ENCODE assay signal across 10 cellular contexts in the genomic region with DNA sequence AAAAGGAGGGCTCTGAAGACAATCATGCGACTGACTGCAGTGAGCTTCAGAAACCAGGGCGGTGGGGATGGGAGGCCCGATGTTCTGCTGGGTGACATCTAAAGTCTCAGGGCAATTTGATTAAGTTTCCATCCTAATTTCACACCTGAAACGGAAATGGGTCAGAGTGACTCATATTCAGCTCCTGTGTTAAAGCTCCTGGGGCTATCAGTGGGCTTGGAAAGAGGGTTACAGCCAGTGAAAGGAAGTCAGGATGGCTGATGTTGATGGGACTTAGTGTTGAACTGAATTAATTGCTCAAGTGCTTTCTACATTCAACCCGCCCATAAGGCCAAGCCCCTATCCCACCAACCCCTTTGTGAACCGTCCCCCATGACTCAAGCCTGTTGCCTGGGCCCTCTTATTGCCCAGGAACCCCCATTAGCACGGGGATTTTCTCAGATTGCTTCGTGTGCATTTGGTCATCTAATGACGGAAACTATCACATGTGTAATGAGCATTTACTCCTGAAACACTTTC. TPM values are rescaled to one million over a fixed set of nuclear protein-coding genes. Genes with fewer than 3 reads are reported as not detected.
DNase-seq lines count a peak whose midpoint lies in the region; ATAC-seq, FAIRE-seq and TF ChIP-seq lines count a peak whose summit lies in the region.
"Had no signal": no experiment of that assay in that cellular context is flagged by ENCODE, and none has a peak within 500 bp of the region (broad histone marks: within the 10 kb centered on the region; RNA-seq: fewer than 3 reads in every experiment).

No MANE protein-coding gene starts in this region.

- H4K20me1 ChIP-seq in MM.1S (ENCODE audit: insufficient read depth, low read length), result no peaks in the 10 kb centered on the region

- TF ChIP-seq CTCF in MM.1S (IDR thresholded peaks at IDR 0.05; ENCODE audit: low read length) (no peak), natural killer cell (IDR thresholded peaks at IDR 0.05) (no peak)

- no peaks in the 10 kb centered on the region for H3K27me3 Mint-ChIP-seq in natural killer cell (ENCODE audit: low read depth in 2 of 2)

- peak; percentile 86 for ATAC-seq in GM18517 (IDR thresholded peaks at IDR 0.05; ENCODE audit: unreplicated experiment)
- peak; percentile 75 for ATAC-seq in GM21723 (IDR thresholded peaks at IDR 0.05; ENCODE audit: unreplicated experiment)
- ATAC-seq in natural killer cell, result peak; percentile 66 to 78 (median 68)

- H3K79me2 ChIP-seq in MM.1S (ENCODE audit: low read length), result no peaks in the 10 kb centered on the region

- H3K36me3 Mint-ChIP-seq in natural killer cell, result no peaks in the 10 kb centered on the region

- H3K27me3 ChIP-seq in MM.1S (replicated peaks; ENCODE audit: insufficient read depth, low read length) (no peaks in the 10 kb centered on the region), HAP-1 (ENCODE audit: low read depth) (no peaks in the 10 kb centered on the region)

- no peak for TF ChIP-seq POLR2A in H54 (IDR thresholded peaks at IDR 0.05; ENCODE audit: low read depth, low read length)

- H3K4me1 Mint-ChIP-seq in natural killer cell, result peaks cover 85 to 88% of the 10 kb centered on the region in 2 donors

- no peak for FAIRE-seq in H54 (lab: Jason Lieb, UNC)

- H2AFZ ChIP-seq in MM.1S (ENCODE audit: low read length), result no peak overlapping the region

- intact Hi-C loops in natural killer cell (cut with micrococcal nuclease), result no loop called here

- H3K4me2 ChIP-seq in MM.1S (ENCODE audit: low read depth, low read length), result no peak overlapping the region

- H3K4me3 Mint-ChIP-seq in natural killer cell, result peak overlapping the region; percentile 67
- H3K4me3 Mint-ChIP-seq: neural crest cell had no signal

- H3K4me3 ChIP-seq in MM.1S (ENCODE audit: low read length) (no peak overlapping the region), HAP-1 (no peak overlapping the region)

- H3K9ac ChIP-seq in MM.1S (ENCODE audit: low read length), result no peak overlapping the region

- POLR2A ChIA-PET in HEK293T (lab: Yijun Ruan, JAX), result no interaction called here

- H3K9me3 ChIP-seq in MM.1S (replicated peaks; ENCODE audit: insufficient read depth, low read length) (no peaks in the 10 kb centered on the region), HAP-1 (no peaks in the 10 kb centered on the region)

- CTCF ChIA-PET in HEK293T (lab: Yijun Ruan, JAX), result no interaction called here

- H3K9me2 ChIP-seq in MM.1S (replicated peaks; ENCODE audit: insufficient read depth, low read length), result no peaks in the 10 kb centered on the region

- DNase-seq in MM.1S (peak; percentile 58), natural killer cell (no peak), HEK293T (ENCODE audit: extremely low spot score) (no peak), H54 (ENCODE audit: insufficient read length, low spot score) (no peak), substantia nigra (lab: John Stamatoyannopoulos, UW) (no peak), HAP-1 (ENCODE audit: low spot score in 2 of 2) (no peak)
- DNase-seq: NCI-H1930 had no signal

- H3K4me1 ChIP-seq in MM.1S (ENCODE audit: low read length) (peaks cover 46% of the 10 kb centered on the region), HAP-1 (peaks cover 11% of the 10 kb centered on the region)

- in situ Hi-C loops in HAP-1 (cut with MboI; ENCODE audit: low sequenced_read_pairs), result no loop called here

- H3K36me3 ChIP-seq in MM.1S (replicated peaks; ENCODE audit: insufficient read depth, low read length) (no peaks in the 10 kb centered on the region), HAP-1 (replicated peaks) (no peaks in the 10 kb centered on the region)

- no peaks in the 10 kb centered on the region for H3F3A ChIP-seq in MM.1S (ENCODE audit: insufficient read depth, low read length)

- H3K27ac ChIP-seq in MM.1S (ENCODE audit: low read length), result no peak overlapping the region; the same call in 1 of the 2 replicates
- H3K27ac ChIP-seq in substantia nigra (ENCODE audit: low read depth, low read length, poor library complexity, severe bottlenecking), result no peak overlapping the region

- no peaks in the 10 kb centered on the region for H3K9me3 Mint-ChIP-seq in natural killer cell
- H3K9me3 Mint-ChIP-seq: neural crest cell had no signal

- peak overlapping the region; percentile 73 to 96 for H3K27ac Mint-ChIP-seq in natural killer cell

TF ChIP-seq in HEK293T, 16 proteins besides CTCF, POLR2A, EP300 and RAD21:
- no peak for TF ChIP-seq FOXA1 (IDR thresholded peaks at IDR 0.05)
- no peak for TF ChIP-seq ZNF384 (IDR thresholded peaks at IDR 0.05)
- no peak for TF ChIP-seq SP1 (IDR thresholded peaks at IDR 0.05)
- no peak for TF ChIP-seq ELF4 (IDR thresholded peaks at IDR 0.05)
- no peak for TF ChIP-seq TARDBP (IDR thresholded peaks at IDR 0.05)
- TF ChIP-seq NFRKB (IDR thresholded peaks at IDR 0.05), result no peak
- no peak for TF ChIP-seq CTBP1 (IDR thresholded peaks at IDR 0.05; ENCODE audit: borderline replicate concordance)
- no peak for TF ChIP-seq BHLHE40 (IDR thresholded peaks at IDR 0.05; ENCODE audit: borderline replicate concordance)
- no peak for TF ChIP-seq HDGF (IDR thresholded peaks at IDR 0.05; ENCODE audit: borderline replicate concordance)
- no peak for TF ChIP-seq FOXM1 (IDR thresholded peaks at IDR 0.05; ENCODE audit: borderline replicate concordance)
- TF ChIP-seq, protein P1, sequence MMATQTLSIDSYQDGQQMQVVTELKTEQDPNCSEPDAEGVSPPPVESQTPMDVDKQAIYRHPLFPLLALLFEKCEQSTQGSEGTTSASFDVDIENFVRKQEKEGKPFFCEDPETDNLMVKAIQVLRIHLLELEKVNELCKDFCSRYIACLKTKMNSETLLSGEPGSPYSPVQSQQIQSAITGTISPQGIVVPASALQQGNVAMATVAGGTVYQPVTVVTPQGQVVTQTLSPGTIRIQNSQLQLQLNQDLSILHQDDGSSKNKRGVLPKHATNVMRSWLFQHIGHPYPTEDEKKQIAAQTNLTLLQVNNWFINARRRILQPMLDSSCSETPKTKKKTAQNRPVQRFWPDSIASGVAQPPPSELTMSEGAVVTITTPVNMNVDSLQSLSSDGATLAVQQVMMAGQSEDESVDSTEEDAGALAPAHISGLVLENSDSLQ (IDR thresholded peaks at IDR 0.05), result no peak
- no peak for TF ChIP-seq FOXK2 (IDR thresholded peaks at IDR 0.05)
- TF ChIP-seq SUZ12 (IDR thresholded peaks at IDR 0.05), result no peak
- TF ChIP-seq L3MBTL2 (conservative IDR thresholded peaks at IDR 0.05), result no peak
- TF ChIP-seq ARNT (IDR thresholded peaks at IDR 0.05), result no peak
- no peak for TF ChIP-seq LEF1 (IDR thresholded peaks at IDR 0.05; ENCODE audit: borderline replicate concordance)
TF ChIP-seq in HEK293T: peak in this region for 0.

RNA-seq across cellular contexts. Expression of gene TBC1D7, which starts 47.1 kb away (rescaled TPM):
- total RNA-seq in natural killer cell, result 10 to 100 TPM; 20.1 to 29.7 (median 24.3) TPM
